1 cellular context compared by ENCODE assay signal in genomic region chr17:39223907-39224777, GRCh38.
TF ChIP-seq lines count a peak whose summit lies in the region.

No MANE protein-coding gene starts in this region.

TF ChIP-seq in IMR-90, 13 proteins besides CTCF, POLR2A, EP300 and RAD21 (continued from another document):
- TF ChIP-seq RCOR1 (IDR thresholded peaks at IDR 0.05; ENCODE audit: insufficient replicate concordance, low read length) = no peak
- TF ChIP-seq CHD1 (IDR thresholded peaks at IDR 0.05; ENCODE audit: low read depth, low read length) = no peak
- TF ChIP-seq FOS (IDR thresholded peaks at IDR 0.05; ENCODE audit: low read depth, low read length) = no peak
